Comparison of ENCODE assay signal across 10 cellular contexts in genomic region chr19:58356971-58357797, GRCh38. TPM values are rescaled to one million over a fixed set of nuclear protein-coding genes. Genes with fewer than 3 reads are reported as not detected.
DNase-seq lines count a peak whose midpoint lies in the region; ATAC-seq and TF ChIP-seq lines count a peak whose summit lies in the region.
"Had no signal": no experiment of that assay in that cellular context is flagged by ENCODE, and none has a peak within 500 bp of the region (broad histone marks: within the 10 kb centered on the region; RNA-seq: fewer than 3 reads in every experiment).

No MANE protein-coding gene starts in this region.

- no peaks in the 10 kb centered on the region for H3K27me3 ChIP-seq in CD4-positive, alpha-beta memory T cell (ENCODE audit: insufficient read depth, low read length)

- H3K27me3 Mint-ChIP-seq in CD4-positive, alpha-beta memory T cell = no peaks in the 10 kb centered on the region
- peaks cover 5 to 15% (median 7%) of the 10 kb centered on the region in 3 donors for H3K27me3 Mint-ChIP-seq in immature natural killer cell (ENCODE audit: low read depth in 3 of 3)

- DNase-seq in CD4-positive, alpha-beta memory T cell = no peak
- DNase-seq in RPMI7951 (ENCODE audit: low read depth) (peak; percentile 26), fibroblast of mammary gland (ENCODE audit: low read depth) (peak; percentile 26), retina (peak; percentile 49), left colon (no peak), immature natural killer cell (no peak), inferior parietal cortex (ENCODE audit: extremely low spot score) (no peak)
- DNase-seq: NCI-H748 treated with DMSO at 0.1 percent for 48 hours had no signal

- CTCF ChIA-PET in CD4-positive, alpha-beta memory T cell (lab: Charles Lee; ENCODE audit: partially characterized antibody) = interaction anchor here (1.4 kb wide), 1 partner anchor 9 kb away, joined by 3 read pairs; no protein-coding TSS in a partner anchor

- ATAC-seq in HG03521 (IDR thresholded peaks at IDR 0.05; ENCODE audit: unreplicated experiment) (no peak), left colon (no peak)

- intact Hi-C loops in CD4-positive, alpha-beta memory T cell (cut with micrococcal nuclease) = no loop called here
- intact Hi-C loops in left colon (cut with DNase I, micrococcal nuclease) = no loop called here

- no peaks in the 10 kb centered on the region for H3K36me3 ChIP-seq in CD4-positive, alpha-beta memory T cell (ENCODE audit: insufficient read depth, low read length)

- POLR2A ChIA-PET in CD4-positive, alpha-beta memory T cell (lab: Charles Lee; ENCODE audit: partially characterized antibody) = interaction anchor here (0.7 to 2.2 kb wide), 9 partner anchors 10 to 588 kb away, joined by 3 to 22 read pairs (median 4); partner anchors contain the start of genes ZNF274, ZNF584 and ZNF586

- peaks cover 27% of the 10 kb centered on the region for H3K4me1 ChIP-seq in CD4-positive, alpha-beta memory T cell (ENCODE audit: insufficient read depth, low read length)
- H3K4me1 ChIP-seq: parathyroid adenoma had no signal

- H3K4me1 Mint-ChIP-seq in CD4-positive, alpha-beta memory T cell = peaks cover 3 to 30% (median 12%) of the 10 kb centered on the region in 4 donors
- H3K4me1 Mint-ChIP-seq in immature natural killer cell = peaks cover 6 to 12% of the 10 kb centered on the region in 2 donors

- H3K27ac Mint-ChIP-seq in CD4-positive, alpha-beta memory T cell = peak overlapping the region in 2 of 7 donors; percentile 17 to 30
- no peak overlapping the region for H3K27ac Mint-ChIP-seq in immature natural killer cell

- peak overlapping the region in 5 of 8 donors; percentile 23 to 59 (median 55) for H3K4me3 Mint-ChIP-seq in CD4-positive, alpha-beta memory T cell
- peak overlapping the region in 2 of 5 donors; percentile 7 to 21 for H3K4me3 Mint-ChIP-seq in immature natural killer cell

- no peak for TF ChIP-seq CTCF in fibroblast of mammary gland (conservative IDR thresholded peaks at IDR 0.05; ENCODE audit: control insufficient read depth, insufficient read depth, low read depth, low read length)

- no peak overlapping the region for H3K27ac ChIP-seq in CD4-positive, alpha-beta memory T cell (ENCODE audit: low read depth, low read length)
- H3K27ac ChIP-seq: parathyroid adenoma had no signal

- no peaks in the 10 kb centered on the region for H3K9me3 Mint-ChIP-seq in CD4-positive, alpha-beta memory T cell
- no peaks in the 10 kb centered on the region for H3K9me3 Mint-ChIP-seq in immature natural killer cell

- no peaks in the 10 kb centered on the region for H3K9me3 ChIP-seq in CD4-positive, alpha-beta memory T cell (ENCODE audit: control insufficient read depth in 1 of 2, low read length in 2 of 2)

- peaks cover 0 to 1% of the 10 kb centered on the region in 2 donors for H3K36me3 Mint-ChIP-seq in CD4-positive, alpha-beta memory T cell
- H3K36me3 Mint-ChIP-seq in immature natural killer cell = no peaks in the 10 kb centered on the region

- H3K4me3 ChIP-seq in CD4-positive, alpha-beta memory T cell (ENCODE audit: low read length in 2 of 2) = peak overlapping the region in 1 of 2 donors; percentile 47
- no peak overlapping the region for H3K4me3 ChIP-seq in fibroblast of mammary gland (ENCODE audit: control insufficient read depth, low read depth, low read length)

RNA-seq across cellular contexts. Expression of gene A1BG, which starts 3.9 kb away (rescaled TPM):
- total RNA-seq in CD4-positive, alpha-beta memory T cell = 10 to 100 TPM; 15.8 to 19.0 TPM
- polyA plus RNA-seq in CD4-positive, alpha-beta memory T cell = 10 to 100 TPM; 44.7 to 47.9 TPM
- total RNA-seq in RPMI7951 (2014; rRNA removed; shearing (Covaris generic)) = 64.4 and 111 TPM in 2 replicates
- 1 to 10 TPM; 2.1 to 2.5 TPM for total RNA-seq in left colon
- polyA plus RNA-seq in immature natural killer cell = 10 to 100 TPM; 14.4 to 33.4 (median 32.4) TPM

RNA-seq across cellular contexts. Expression of gene ZNF497, which starts 5.4 kb away (rescaled TPM):
- 1 to 10 TPM; 1.7 to 2.0 TPM for total RNA-seq in CD4-positive, alpha-beta memory T cell
- polyA plus RNA-seq in CD4-positive, alpha-beta memory T cell = 1 to 10 TPM in 1 of 2 donors, under 1 TPM in 1; 0.46 to 1.2 TPM
- total RNA-seq in RPMI7951 (2014; rRNA removed; shearing (Covaris generic)) = 0.12 and 0.29 TPM in 2 replicates
- total RNA-seq in left colon = 1 to 10 TPM in 1 of 2 donors, under 1 TPM in 1; 0.73 to 1.6 TPM
- under 1 TPM; 0.40 to 0.91 (median 0.62) TPM for polyA plus RNA-seq in immature natural killer cell

RNA-seq across cellular contexts. Expression of gene ZNF837, which starts 23.6 kb away (rescaled TPM):
- 1 to 10 TPM; 3.4 to 3.5 TPM for total RNA-seq in CD4-positive, alpha-beta memory T cell
- polyA plus RNA-seq in CD4-positive, alpha-beta memory T cell = 1 to 10 TPM; 3.8 to 4.6 TPM
- 1.1 and 1.8 TPM in 2 replicates for total RNA-seq in RPMI7951 (2014; rRNA removed; shearing (Covaris generic))
- 1 to 10 TPM; 2.4 to 2.5 TPM for total RNA-seq in left colon
- polyA plus RNA-seq in immature natural killer cell = 1 to 10 TPM; 1.2 to 3.6 (median 1.4) TPM

RNA-seq across cellular contexts. Expression of gene RPS5, which starts 29.9 kb away (rescaled TPM):
- 1,000 to 10,000 TPM; 1,267 to 1,360 TPM for total RNA-seq in CD4-positive, alpha-beta memory T cell
- polyA plus RNA-seq in CD4-positive, alpha-beta memory T cell = 1,000 to 10,000 TPM; 1,172 to 1,304 TPM
- 2,560 and 2,715 TPM in 2 replicates for total RNA-seq in RPMI7951 (2014; rRNA removed; shearing (Covaris generic))
- 100 to 1,000 TPM; 600 to 683 TPM for total RNA-seq in left colon
- polyA plus RNA-seq in immature natural killer cell = 1,000 to 10,000 TPM in 1 of 3 donors, 100 to 1,000 TPM in 2; 558 to 1,355 (median 731) TPM

RNA-seq across cellular contexts. Expression of gene ZSCAN22, which starts 30.4 kb away (rescaled TPM):
- 1 to 10 TPM; 5.0 to 5.3 TPM for total RNA-seq in CD4-positive, alpha-beta memory T cell
- polyA plus RNA-seq in CD4-positive, alpha-beta memory T cell = 1 to 10 TPM in 1 of 2 donors, under 1 TPM in 1; 0.36 to 3.5 TPM
- 2.9 and 4.1 TPM in 2 replicates for total RNA-seq in RPMI7951 (2014; rRNA removed; shearing (Covaris generic))
- 1 to 10 TPM; 2.6 to 2.8 TPM for total RNA-seq in left colon
- 1 to 10 TPM in 2 of 3 donors, under 1 TPM in 1; 0.90 to 3.0 (median 2.1) TPM for polyA plus RNA-seq in immature natural killer cell

Comparison
In these comparisons a context has a peak if more than half of its experiments do, and no peak if none do; other contexts are left out.
1. DNase-seq: peak in RPMI7951 (single experiment), fibroblast of mammary gland (single experiment) and retina (single experiment); none in CD4-positive, alpha-beta memory T cell (0 of 5), left colon (0 of 2), immature natural killer cell (0 of 3) and inferior parietal cortex (single experiment).
2. RNA of gene A1BG, which starts 3.9 kb away (total RNA-seq): 64.4 to 111 TPM in RPMI7951 and 15.8 to 19.0 TPM in CD4-positive, alpha-beta memory T cell; 2.1 to 2.5 TPM in left colon; every median in the first group is over 4 times any median in the second.